2 cellular contexts compared by ENCODE assay signal in genomic region chr21:43320526-43320925, GRCh38.
TF ChIP-seq lines count a peak whose summit lies in the region.

No MANE protein-coding gene starts in this region.

TF ChIP-seq in HEK293, 187 proteins besides CTCF, POLR2A, EP300 and RAD21 (continued from another document):
- no peak for TF ChIP-seq PRDM2 (tag by site-specific recombination; IDR thresholded peaks at IDR 0.05; ENCODE audit: borderline replicate concordance)
- peak; percentile 99 for TF ChIP-seq RBAK (tag by site-specific recombination; IDR thresholded peaks at IDR 0.05)
- TF ChIP-seq ZBTB17 (tag by site-specific recombination; IDR thresholded peaks at IDR 0.05): no peak

TF ChIP-seq in WTC11, 78 proteins besides CTCF, POLR2A, EP300 and RAD21 (continued from another document):
- TF ChIP-seq IRF2 (CRISPR knock-in tag; IDR thresholded peaks at IDR 0.05; ENCODE audit: borderline replicate concordance, low read depth): no peak
